9 cellular contexts compared by ENCODE assay signal in the genomic region with DNA sequence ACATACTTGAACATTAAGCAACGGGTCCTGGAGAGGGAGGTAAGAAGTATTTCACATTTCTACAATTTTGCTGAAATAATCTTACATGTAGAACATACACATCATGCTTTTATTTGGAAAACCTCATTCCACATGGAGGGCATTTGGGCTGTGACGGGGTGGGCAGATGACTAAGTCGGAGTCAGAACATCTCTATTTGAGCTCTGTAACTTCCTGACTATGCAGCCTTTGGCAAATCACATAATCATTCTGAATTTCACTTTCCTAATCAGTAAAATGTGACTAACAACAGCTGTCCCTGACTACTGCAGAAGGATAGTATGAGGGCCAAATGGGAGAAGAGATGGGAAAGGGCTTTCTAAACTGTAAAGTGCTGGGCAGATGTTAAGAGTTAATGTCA. TPM values are rescaled to one million over a fixed set of nuclear protein-coding genes. Genes with fewer than 3 reads are reported as not detected.
A peak's percentile ranks its signal among the peaks of the same experiment; 100 is the strongest.
DNase-seq lines count a peak whose midpoint lies in the region; ATAC-seq, FAIRE-seq and TF ChIP-seq lines count a peak whose summit lies in the region.
"Had no signal": no experiment of that assay in that cellular context is flagged by ENCODE, and none has a peak within 500 bp of the region (broad histone marks: within the 10 kb centered on the region; RNA-seq: fewer than 3 reads in every experiment).

No MANE protein-coding gene starts in this region.

- no peak overlapping the region; the same call in 1 of the 2 replicates for H3K4me3 ChIP-seq in AG04450 (ENCODE audit: low read depth, low read length)

- DNase-seq in AG04450 (ENCODE audit: low read depth, low spot score): peak; percentile 83
- no peak for DNase-seq in H54 (ENCODE audit: insufficient read length, low spot score)
- peak; percentile 93 for DNase-seq in iris pigment epithelial cell (ENCODE audit: low read depth)
- DNase-seq in amygdala (lab: John Stamatoyannopoulos, UW): no peak
- DNase-seq in substantia nigra (lab: John Stamatoyannopoulos, UW): no peak

- H3K4me3 Mint-ChIP-seq in activated T-helper 17 cell treated with anti-CD3 and anti-CD28 coated beads, Interleukin-2, amount 50 U/mL, for 72 hours: peak overlapping the region; percentile 37

- CTCF ChIA-PET in AG04450 (lab: Charles Lee): interaction anchor here (0.6 kb wide), 1 partner anchor 54 kb away, joined by 8 read pairs; no protein-coding TSS in a partner anchor

- peaks cover 23% of the 10 kb centered on the region for H3K4me1 Mint-ChIP-seq in activated T-helper 17 cell treated with anti-CD3 and anti-CD28 coated beads, Interleukin-2, amount 50 U/mL, for 72 hours

- peaks cover 8% of the 10 kb centered on the region for H3K9me3 ChIP-seq in AG04450 (ENCODE audit: control insufficient read depth, insufficient read depth, low read length)

- peak overlapping the region; percentile 5 for H3K27ac Mint-ChIP-seq in activated T-helper 17 cell treated with anti-CD3 and anti-CD28 coated beads, Interleukin-2, amount 50 U/mL, for 72 hours

- no peak for TF ChIP-seq POLR2A in H54 (IDR thresholded peaks at IDR 0.05; ENCODE audit: low read depth, low read length)

- H3K27me3 ChIP-seq in AG04450 (ENCODE audit: control insufficient read depth, insufficient read depth, low read length): no peaks in the 10 kb centered on the region

- ATAC-seq in activated T-helper 17 cell treated with anti-CD3 and anti-CD28 coated beads, Interleukin-2, amount 50 U/mL, for 72 hours (replicated peaks): peak; percentile 80
- ATAC-seq in HG02798 (IDR thresholded peaks at IDR 0.05; ENCODE audit: poor library complexity, unreplicated experiment) (no peak), HG02623 (IDR thresholded peaks at IDR 0.05; ENCODE audit: unreplicated experiment) (no peak)

- no peak for TF ChIP-seq CTCF in AG04450 (IDR thresholded peaks at IDR 0.05; ENCODE audit: low read depth, low read length)

- peak overlapping the region; percentile 94 for H3K27ac ChIP-seq in AG04450 (ENCODE audit: low read depth, low read length)
- no peak overlapping the region for H3K27ac ChIP-seq in substantia nigra (ENCODE audit: low read depth, low read length, poor library complexity, severe bottlenecking)

- H3K27me3 Mint-ChIP-seq in activated T-helper 17 cell treated with anti-CD3 and anti-CD28 coated beads, Interleukin-2, amount 50 U/mL, for 72 hours: no peaks in the 10 kb centered on the region

- H3K36me3 Mint-ChIP-seq in activated T-helper 17 cell treated with anti-CD3 and anti-CD28 coated beads, Interleukin-2, amount 50 U/mL, for 72 hours (ENCODE audit: low read depth): no peaks in the 10 kb centered on the region

- peak; percentile 88 for FAIRE-seq in H54 (lab: Jason Lieb, UNC)
- FAIRE-seq: G401.6 had no signal

- peaks cover 4% of the 10 kb centered on the region for H3K9me3 Mint-ChIP-seq in activated T-helper 17 cell treated with anti-CD3 and anti-CD28 coated beads, Interleukin-2, amount 50 U/mL, for 72 hours

- POLR2A ChIA-PET in AG04450 (lab: Yijun Ruan, JAX): interaction anchor here (0.9 to 2.1 kb wide), 9 partner anchors 15 to 247 kb away, joined by 3 to 20 read pairs (median 3); a partner anchor contains a TSS

RNA-seq across cellular contexts. Expression of a gene that starts 17.1 kb away (rescaled TPM):
- polyA plus RNA-seq in AG04450 (2011; rRNA removed): 289 and 448 TPM in 2 replicates
- 318 and 685 TPM in 2 replicates for polyA minus RNA-seq in AG04450 (2011; rRNA and poly(A)+ RNA removed)
- 10 to 100 TPM; 28.1 to 66.8 TPM for total RNA-seq in activated T-helper 17 cell treated with anti-CD3 and anti-CD28 coated beads, Interleukin-2, amount 50 U/mL, for 72 hours

Comparison
In these comparisons a context has a peak if more than half of its experiments do, and no peak if none do; other contexts are left out.
1. DNase-seq: peak in AG04450 (single experiment) and iris pigment epithelial cell (single experiment); none in H54 (single experiment), amygdala (0 of 56) and substantia nigra (0 of 49).